Comparison of ENCODE assay signal across 34 cellular contexts in the genomic region with DNA sequence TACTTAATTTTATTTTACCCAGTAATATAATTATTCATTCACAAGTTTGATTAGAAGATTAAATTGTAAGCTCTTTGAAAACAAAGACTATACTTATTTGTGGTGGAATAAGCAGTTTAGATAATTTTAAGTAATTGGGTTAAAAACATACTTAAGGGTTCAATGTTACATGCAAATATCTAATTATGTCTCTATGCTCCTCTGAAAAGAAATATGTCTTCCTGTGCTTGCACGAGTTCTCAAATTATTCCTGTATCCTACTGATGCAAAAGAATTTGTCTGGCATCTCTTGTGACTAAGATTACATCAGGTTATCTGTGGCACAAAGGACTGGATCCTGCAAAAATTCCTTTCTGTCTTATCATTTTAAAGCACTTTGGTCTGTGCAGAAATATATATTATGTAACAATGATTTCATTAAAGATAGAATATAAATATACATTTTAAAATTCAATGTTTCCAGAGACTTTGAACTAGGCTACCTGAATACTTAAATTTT.
"Had no signal": no experiment of that assay in that cellular context is flagged by ENCODE, and none has a peak within 500 bp of the region (broad histone marks: within the 10 kb centered on the region; RNA-seq: fewer than 3 reads in every experiment).

No MANE protein-coding gene starts in this region.

- DNase-seq: activated B cell treated with CpG ODN at 0.5 μM for 24 hours; activated CD4-positive, alpha-beta memory T cell treated with anti-CD3 and anti-CD28 coated beads for 36 hours; activated CD4-positive, alpha-beta T cell treated with anti-CD3 and anti-CD28 coated beads for 4 hours; activated CD4-positive, alpha-beta T cell treated with anti-CD3 and anti-CD28 coated beads, Interleukin-2, amount 10 ng/mL, durations not matched to agents 24 days and 14 days; activated CD4-positive, alpha-beta T cell treated with anti-CD3 and anti-CD28 coated beads, Interleukin-2, amount 50 U/mL, for 1 hour; activated CD4-positive, alpha-beta T cell treated with anti-CD3 and anti-CD28 coated beads, Interleukin-2, amount 50 U/mL, for 4 hours; activated CD4-positive, CD25-positive, alpha-beta regulatory T cell treated with anti-CD3 and anti-CD28 coated beads, Interleukin-2, amount 50 U/mL, for 72 hours; activated CD8-positive, alpha-beta memory T cell treated with anti-CD3 and anti-CD28 coated beads, Interleukin-2, amount 50 U/mL, for 4 hours; activated CD8-positive, alpha-beta T cell treated with anti-CD3 and anti-CD28 coated beads for 36 hours; activated effector memory CD4-positive, alpha-beta T cell treated with anti-CD3 and anti-CD28 coated beads, Interleukin-2, amount 50 U/mL, for 16 hours; activated gamma-delta T cell treated with Interleukin-2 at 50 U/mL for 16 hours; activated naive CD4-positive, alpha-beta T cell; activated naive CD4-positive, alpha-beta T cell treated with anti-CD3 and anti-CD28 coated beads for 36 hours; activated naive CD4-positive, alpha-beta T cell treated with anti-CD3 and anti-CD28 coated beads, Interleukin-2, amount 50 U/mL, for 16 hours; activated naive CD8-positive, alpha-beta T cell treated with anti-CD3 and anti-CD28 coated beads for 36 hours; activated T-cell treated with anti-CD3 and anti-CD28 coated beads for 4 hours; activated T-cell treated with anti-CD3 and anti-CD28 coated beads, Interleukin-2, amount 50 U/mL, for 1 hour; activated T-cell treated with anti-CD3 and anti-CD28 coated beads, Interleukin-2, amount 50 U/mL, for 4 hours; activated T-cell treated with anti-CD3 and anti-CD28 coated beads, Interleukin-2, amount 50 U/mL, for 72 hours; adrenal gland; amygdala; anterior cingulate cortex; caudate nucleus; cerebellar nuclear complex; colonic mucosa; T-helper 2 cell; T-helper 9 cell had no signal

- H3K4me3 ChIP-seq: adrenal gland, ascending aorta, cardiac muscle cell, colonic mucosa had no signal

- H3K27me3 ChIP-seq: adrenal gland, ascending aorta, cardiac muscle cell, colonic mucosa had no signal

- FAIRE-seq: bronchial epithelial cell, TTC549 had no signal

- ATAC-seq: activated CD8-positive, alpha-beta T cell treated with anti-CD3 and anti-CD28 coated beads for 36 hours; activated naive CD4-positive, alpha-beta T cell treated with anti-CD3 and anti-CD28 coated beads, Interleukin-2, amount 50 U/mL, for 72 hours; activated T-cell treated with anti-CD3 and anti-CD28 coated beads, Interleukin-2, amount 50 U/mL, for 4 hours; activated T-cell treated with anti-CD3 and anti-CD28 coated beads, Interleukin-2, amount 50 U/mL, for 72 hours; activated T-helper 17 cell treated with anti-CD3 and anti-CD28 coated beads, Interleukin-2, amount 50 U/mL, for 72 hours had no signal

- H3K9me3 ChIP-seq: adrenal gland, ascending aorta, colonic mucosa had no signal

- H3K4me1 ChIP-seq: adrenal gland, ascending aorta, colonic mucosa had no signal

- H3K36me3 ChIP-seq: adrenal gland, ascending aorta, cardiac muscle cell, colonic mucosa had no signal

- H3K27ac ChIP-seq: adrenal gland, ascending aorta, cardiac muscle cell, colonic mucosa, VCaP had no signal
